14 cellular contexts compared by ENCODE assay signal in genomic region chr12:51020448-51021182, GRCh38. TPM values are rescaled to one million over a fixed set of nuclear protein-coding genes. Genes with fewer than 3 reads are reported as not detected.
DNase-seq lines count a peak whose midpoint lies in the region; ATAC-seq and TF ChIP-seq lines count a peak whose summit lies in the region.
"Had no signal": no experiment of that assay in that cellular context is flagged by ENCODE, and none has a peak within 500 bp of the region (broad histone marks: within the 10 kb centered on the region; RNA-seq: fewer than 3 reads in every experiment).

No MANE protein-coding gene starts in this region.

- intact Hi-C loops in gastrocnemius medialis (cut with DNase I; ENCODE audit: low total_unique reads), result no loop called here

- H3K4me3 ChIP-seq in gastrocnemius medialis, result no peak overlapping the region
- H3K4me3 ChIP-seq: thoracic aorta had no signal

- ATAC-seq in gastrocnemius medialis, result no peak

- H3K9me3 ChIP-seq in gastrocnemius medialis, result no peaks in the 10 kb centered on the region
- H3K9me3 ChIP-seq: thoracic aorta had no signal

- no peaks in the 10 kb centered on the region for H3K36me3 ChIP-seq in gastrocnemius medialis
- H3K36me3 ChIP-seq: thoracic aorta had no signal

- H3K4me1 ChIP-seq in gastrocnemius medialis, result peaks cover 32 to 36% of the 10 kb centered on the region in 2 donors

- no peak for TF ChIP-seq POLR2A in gastrocnemius medialis (IDR thresholded peaks at IDR 0.05)

- DNase-seq in NCI-H1417 (lab: John Stamatoyannopoulos, UW) (peak in 2 of 3 experiments; percentile 14 to 68), NCI-H1417 treated with DMSO at 0.1 percent for 48 hours (lab: John Stamatoyannopoulos, UW) (no peak), NCI-H748 (lab: John Stamatoyannopoulos, UW; ENCODE audit: unreplicated experiment) (peak; percentile 72), caudate nucleus (lab: John Stamatoyannopoulos, UW) (peak in 12 of 61 donors; percentile 5 to 39 (median 16)), gastrocnemius medialis (no peak), CD1c-positive myeloid dendritic cell (ENCODE audit: extremely low spot score) (no peak), NK-92 (lab: John Stamatoyannopoulos, UW; ENCODE audit: unreplicated experiment) (no peak)
- no peak for DNase-seq in stimulated activated CD4-positive, alpha-beta T cell treated with anti-CD3 and anti-CD28 coated beads, Interleukin-15, amount 100 ng/mL, for 24 hours
- DNase-seq: DMS153; effector memory CD4-positive, alpha-beta T cell; HCEC 1CT; NCI-H2171 treated with DMSO at 0.1 percent for 48 hours had no signal

- in situ Hi-C loops in gastrocnemius medialis (cut with MboI; ENCODE audit: low sequenced_read_pairs in 4 of 4), result loop anchor here in 1 of 4 donors (10.0 kb wide), 1 partner anchor 96 kb away; a partner anchor contains a TSS

- TF ChIP-seq CTCF in gastrocnemius medialis (IDR thresholded peaks at IDR 0.05 in 4 of 5, conservative IDR thresholded peaks at IDR 0.05 in 1 of 5), result no peak

- no peaks in the 10 kb centered on the region for H3K27me3 ChIP-seq in gastrocnemius medialis

- peak overlapping the region; percentile 73 for H3K27ac ChIP-seq in caudate nucleus (ENCODE audit: low read depth, low read length)
- peak overlapping the region in 3 of 4 donors; percentile 14 to 95 (median 44) for H3K27ac ChIP-seq in gastrocnemius medialis
- H3K27ac ChIP-seq: RWPE1 had no signal

RNA-seq across cellular contexts. Expression of gene SLC11A2, which starts 5.6 kb away (rescaled TPM):
- 10 to 100 TPM; 24.0 to 65.4 (median 47.0) TPM for total RNA-seq in gastrocnemius medialis

RNA-seq across cellular contexts. Expression of gene LETMD1, which starts 27.5 kb away (rescaled TPM):
- total RNA-seq in gastrocnemius medialis, result 10 to 100 TPM; 22.5 to 42.4 (median 29.8) TPM

Comparison
In these comparisons a context has a peak if more than half of its experiments do, and no peak if none do; other contexts are left out.
1. DNase-seq: peak in NCI-H1417 (2 of 3) and NCI-H748 (single experiment); none in NCI-H1417 treated with DMSO at 0.1 percent for 48 hours (single experiment), gastrocnemius medialis (0 of 2), CD1c-positive myeloid dendritic cell (single experiment), NK-92 (single experiment) and stimulated activated CD4-positive, alpha-beta T cell treated with anti-CD3 and anti-CD28 coated beads, Interleukin-15, amount 100 ng/mL, for 24 hours (single experiment).